In genomic region chr15:33858836-33859235, GRCh38 we compare ENCODE assay signal across 39 cellular contexts.
"Had no signal": no experiment of that assay in that cellular context is flagged by ENCODE, and none has a peak within 500 bp of the region (broad histone marks: within the 10 kb centered on the region; RNA-seq: fewer than 3 reads in every experiment).

No MANE protein-coding gene starts in this region.

- H3K4me1 ChIP-seq: adrenal gland, ascending aorta, body of pancreas, breast epithelium had no signal

- H3K4me3 Mint-ChIP-seq: activated naive CD4-positive, alpha-beta T cell treated with anti-CD3 and anti-CD28 coated beads for 36 hours; activated naive CD4-positive, alpha-beta T cell treated with anti-CD3 and anti-CD28 coated beads, Interleukin-2, amount 10 ng/mL, durations not matched to agents 7 days and 5 days; activated naive CD4-positive, alpha-beta T cell treated with anti-CD3 and anti-CD28 coated beads, Interleukin-2, amount 50 U/mL, for 24 hours; activated naive CD8-positive, alpha-beta T cell; activated naive CD8-positive, alpha-beta T cell treated with anti-CD3 and anti-CD28 coated beads for 36 hours; activated naive CD8-positive, alpha-beta T cell treated with anti-CD3 and anti-CD28 coated beads, Interleukin-2, amount 10 ng/mL, durations not matched to agents 7 days and 5 days; activated naive CD8-positive, alpha-beta T cell treated with anti-CD3 and anti-CD28 coated beads, Interleukin-2, amount 50 U/mL, for 24 hours; activated T-cell treated with anti-CD3 and anti-CD28 coated beads, Interleukin-2, amount 50 U/mL, for 24 hours; activated T-cell treated with anti-CD3 and anti-CD28 coated beads, Interleukin-2, amount 50 U/mL, for 4 hours; activated T-cell treated with anti-CD3 and anti-CD28 coated beads, Interleukin-2, amount 50 U/mL, for 72 hours; activated T-helper 1 cell treated with anti-CD3 and anti-CD28 coated beads, Interleukin-12 subunit alpha, Interleukin-12 subunit beta, Interleukin-2, Interleukin-4 antibody, amounts not matched to agents 30 ng/mL and 10 ng/mL and 1 ng/mL, durations not matched to agents 14 hours and 24 hours and 36 hours; activated T-helper 17 cell treated with anti-CD3 and anti-CD28 coated beads, Interleukin-2, amount 50 U/mL, for 72 hours; brain; central memory CD8-positive, alpha-beta T cell had no signal

- H3K4me3 ChIP-seq: adrenal gland, ascending aorta, body of pancreas, breast epithelium, cardiac muscle cell had no signal

- H3K4me1 Mint-ChIP-seq: activated naive CD4-positive, alpha-beta T cell treated with anti-CD3 and anti-CD28 coated beads, Interleukin-2, amount 10 ng/mL, durations not matched to agents 7 days and 5 days; activated naive CD4-positive, alpha-beta T cell treated with anti-CD3 and anti-CD28 coated beads, Interleukin-2, amount 50 U/mL, for 24 hours; activated naive CD8-positive, alpha-beta T cell treated with anti-CD3 and anti-CD28 coated beads for 36 hours; activated naive CD8-positive, alpha-beta T cell treated with anti-CD3 and anti-CD28 coated beads, Interleukin-2, amount 10 ng/mL, durations not matched to agents 7 days and 5 days; activated naive CD8-positive, alpha-beta T cell treated with anti-CD3 and anti-CD28 coated beads, Interleukin-2, amount 50 U/mL, for 24 hours; activated T-helper 17 cell treated with anti-CD3 and anti-CD28 coated beads, Interleukin-2, amount 50 U/mL, for 72 hours; brain; central memory CD8-positive, alpha-beta T cell had no signal

- H3K27me3 Mint-ChIP-seq: activated naive CD4-positive, alpha-beta T cell treated with anti-CD3 and anti-CD28 coated beads, Interleukin-2, amount 10 ng/mL, durations not matched to agents 7 days and 5 days; activated naive CD4-positive, alpha-beta T cell treated with anti-CD3 and anti-CD28 coated beads, Interleukin-2, amount 50 U/mL, for 24 hours; activated naive CD8-positive, alpha-beta T cell; activated naive CD8-positive, alpha-beta T cell treated with anti-CD3 and anti-CD28 coated beads for 36 hours; activated naive CD8-positive, alpha-beta T cell treated with anti-CD3 and anti-CD28 coated beads, Interleukin-2, amount 10 ng/mL, durations not matched to agents 7 days and 5 days; activated naive CD8-positive, alpha-beta T cell treated with anti-CD3 and anti-CD28 coated beads, Interleukin-2, amount 50 U/mL, for 24 hours; activated T-cell treated with anti-CD3 and anti-CD28 coated beads, Interleukin-2, amount 50 U/mL, for 24 hours; activated T-helper 17 cell treated with anti-CD3 and anti-CD28 coated beads, Interleukin-2, amount 50 U/mL, for 72 hours; brain; central memory CD8-positive, alpha-beta T cell had no signal

- H3K36me3 ChIP-seq: adrenal gland, breast epithelium, cardiac muscle cell had no signal

- DNase-seq: activated effector memory CD4-positive, alpha-beta T cell treated with anti-CD3 and anti-CD28 coated beads, Interleukin-2, amount 50 U/mL, for 16 hours; activated effector memory CD4-positive, alpha-beta T cell treated with Interleukin-2 at 50 U/mL for 16 hours; activated gamma-delta T cell; activated gamma-delta T cell treated with Interleukin-2 at 50 U/mL for 16 hours; activated naive CD4-positive, alpha-beta T cell; activated naive CD4-positive, alpha-beta T cell treated with anti-CD3 and anti-CD28 coated beads for 36 hours; activated naive CD4-positive, alpha-beta T cell treated with anti-CD3 and anti-CD28 coated beads, Interleukin-2, amount 10 ng/mL, durations not matched to agents 7 days and 5 days; activated naive CD4-positive, alpha-beta T cell treated with anti-CD3 and anti-CD28 coated beads, Interleukin-2, amount 50 U/mL, for 16 hours; activated naive CD4-positive, alpha-beta T cell treated with Interleukin-2 at 50 U/mL for 16 hours; activated naive CD8-positive, alpha-beta T cell treated with anti-CD3 and anti-CD28 coated beads for 36 hours; activated naive CD8-positive, alpha-beta T cell treated with anti-CD3 and anti-CD28 coated beads, Interleukin-2, amount 10 ng/mL, durations not matched to agents 7 days and 5 days; activated naive CD8-positive, alpha-beta T cell treated with anti-CD3 and anti-CD28 coated beads, Interleukin-2, amount 50 U/mL, for 24 hours; activated T-cell treated with anti-CD3 and anti-CD28 coated beads for 4 hours; activated T-cell treated with anti-CD3 and anti-CD28 coated beads, Interleukin-2, amount 50 U/mL, for 1 hour; activated T-cell treated with anti-CD3 and anti-CD28 coated beads, Interleukin-2, amount 50 U/mL, for 24 hours; activated T-cell treated with anti-CD3 and anti-CD28 coated beads, Interleukin-2, amount 50 U/mL, for 4 hours; activated T-cell treated with anti-CD3 and anti-CD28 coated beads, Interleukin-2, amount 50 U/mL, for 48 hours; activated T-cell treated with anti-CD3 and anti-CD28 coated beads, Interleukin-2, amount 50 U/mL, for 72 hours; adrenal gland; amniotic stem cell; amygdala; anterior cingulate cortex; aorta; body of pancreas; brain microvascular endothelial cell; caudate nucleus; central memory CD4-positive, alpha-beta T cell; cerebellar nuclear complex had no signal

- H3K36me3 Mint-ChIP-seq: activated naive CD8-positive, alpha-beta T cell treated with anti-CD3 and anti-CD28 coated beads, Interleukin-2, amount 10 ng/mL, durations not matched to agents 7 days and 5 days; brain had no signal

- H3K27ac ChIP-seq: adrenal gland, ascending aorta, body of pancreas, brain microvascular endothelial cell, breast epithelium, cardiac muscle cell had no signal

- H3K9me3 ChIP-seq: adrenal gland, ascending aorta, body of pancreas, breast epithelium had no signal

- H3K27me3 ChIP-seq: adrenal gland, ascending aorta, body of pancreas, brain microvascular endothelial cell, breast epithelium, cardiac muscle cell had no signal

- H3K27ac Mint-ChIP-seq: activated naive CD4-positive, alpha-beta T cell treated with anti-CD3 and anti-CD28 coated beads for 36 hours; activated naive CD4-positive, alpha-beta T cell treated with anti-CD3 and anti-CD28 coated beads, Interleukin-2, amount 10 ng/mL, durations not matched to agents 7 days and 5 days; activated naive CD4-positive, alpha-beta T cell treated with anti-CD3 and anti-CD28 coated beads, Interleukin-2, amount 50 U/mL, for 24 hours; activated naive CD4-positive, alpha-beta T cell treated with anti-CD3 and anti-CD28 coated beads, Interleukin-2, amount 50 U/mL, for 72 hours; activated naive CD8-positive, alpha-beta T cell; activated naive CD8-positive, alpha-beta T cell treated with anti-CD3 and anti-CD28 coated beads for 36 hours; activated naive CD8-positive, alpha-beta T cell treated with anti-CD3 and anti-CD28 coated beads, Interleukin-2, amount 10 ng/mL, durations not matched to agents 7 days and 5 days; activated naive CD8-positive, alpha-beta T cell treated with anti-CD3 and anti-CD28 coated beads, Interleukin-2, amount 50 U/mL, for 24 hours; activated T-cell treated with anti-CD3 and anti-CD28 coated beads, Interleukin-2, amount 50 U/mL, for 24 hours; activated T-cell treated with anti-CD3 and anti-CD28 coated beads, Interleukin-2, amount 50 U/mL, for 72 hours; activated T-helper 1 cell treated with anti-CD3 and anti-CD28 coated beads, Interleukin-12 subunit alpha, Interleukin-12 subunit beta, Interleukin-2, Interleukin-4 antibody, amounts not matched to agents 30 ng/mL and 10 ng/mL and 1 ng/mL, durations not matched to agents 14 hours and 24 hours and 36 hours; activated T-helper 17 cell treated with anti-CD3 and anti-CD28 coated beads, Interleukin-2, amount 50 U/mL, for 72 hours; activated T-helper 2 cell treated with anti-CD3 and anti-CD28 coated beads, Interferon-gamma antibody, Interleukin-2, Interleukin-4, amounts not matched to agents 10 μg/mL and 5 μg/mL and 100 μg/mL, durations not matched to agents 14 hours and 24 hours and 36 hours; brain had no signal

- H3K9me3 Mint-ChIP-seq: activated naive CD4-positive, alpha-beta T cell treated with anti-CD3 and anti-CD28 coated beads for 36 hours; activated naive CD4-positive, alpha-beta T cell treated with anti-CD3 and anti-CD28 coated beads, Interleukin-2, amount 10 ng/mL, durations not matched to agents 7 days and 5 days; activated naive CD4-positive, alpha-beta T cell treated with anti-CD3 and anti-CD28 coated beads, Interleukin-2, amount 50 U/mL, for 24 hours; activated naive CD4-positive, alpha-beta T cell treated with anti-CD3 and anti-CD28 coated beads, Interleukin-2, amount 50 U/mL, for 72 hours; activated naive CD8-positive, alpha-beta T cell treated with anti-CD3 and anti-CD28 coated beads for 36 hours; activated naive CD8-positive, alpha-beta T cell treated with anti-CD3 and anti-CD28 coated beads, Interleukin-2, amount 10 ng/mL, durations not matched to agents 7 days and 5 days; activated naive CD8-positive, alpha-beta T cell treated with anti-CD3 and anti-CD28 coated beads, Interleukin-2, amount 50 U/mL, for 24 hours; activated T-cell treated with anti-CD3 and anti-CD28 coated beads, Interleukin-2, amount 50 U/mL, for 24 hours; activated T-cell treated with anti-CD3 and anti-CD28 coated beads, Interleukin-2, amount 50 U/mL, for 4 hours; activated T-cell treated with anti-CD3 and anti-CD28 coated beads, Interleukin-2, amount 50 U/mL, for 72 hours; activated T-helper 1 cell treated with anti-CD3 and anti-CD28 coated beads, Interleukin-12 subunit alpha, Interleukin-12 subunit beta, Interleukin-2, Interleukin-4 antibody, amounts not matched to agents 30 ng/mL and 10 ng/mL and 1 ng/mL, durations not matched to agents 14 hours and 24 hours and 36 hours; activated T-helper 17 cell treated with anti-CD3 and anti-CD28 coated beads, Interleukin-2, amount 50 U/mL, for 72 hours; activated T-helper 2 cell treated with anti-CD3 and anti-CD28 coated beads, Interferon-gamma antibody, Interleukin-2, Interleukin-4, amounts not matched to agents 10 μg/mL and 5 μg/mL and 100 μg/mL, durations not matched to agents 14 hours and 24 hours and 36 hours; brain; central memory CD8-positive, alpha-beta T cell had no signal
